ENCODE assay signal across 1 cellular context in the genomic region with DNA sequence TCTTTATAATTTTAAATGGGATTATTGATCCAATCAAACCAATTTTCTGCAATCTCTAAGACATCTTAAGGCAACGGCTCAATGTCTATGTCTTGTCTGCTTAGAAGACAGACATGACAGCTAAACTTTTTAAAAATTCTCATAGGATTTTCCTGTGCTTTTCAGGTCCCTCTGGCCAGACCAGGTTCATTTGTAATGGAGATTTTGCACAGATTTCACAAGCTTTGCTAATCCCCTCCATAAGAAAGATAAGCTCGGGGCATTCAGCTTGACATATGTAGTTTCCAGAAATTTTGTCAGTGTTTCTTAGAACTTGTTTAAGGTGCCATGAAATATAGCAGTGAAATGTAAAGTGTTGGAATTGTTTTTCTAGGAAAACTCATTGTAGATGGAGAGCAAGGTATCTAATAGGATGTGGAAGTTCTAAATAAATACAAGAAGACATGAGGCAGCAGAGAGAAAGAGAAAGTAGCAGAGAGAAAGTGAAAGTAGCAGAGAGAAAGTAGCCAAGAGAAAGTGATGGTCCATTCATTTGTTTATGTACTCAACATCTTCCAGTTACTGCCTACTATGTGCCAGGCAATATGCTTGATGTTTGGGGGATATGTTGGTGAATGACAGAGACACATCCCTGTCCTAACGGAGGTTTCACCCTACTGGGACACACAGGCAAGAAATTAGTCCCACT.
TF ChIP-seq lines count a peak whose summit lies in the region.

No MANE protein-coding gene starts in this region.

TF ChIP-seq in IMR-90, 13 proteins besides CTCF, POLR2A, EP300 and RAD21 (continued from another document):
- no peak for TF ChIP-seq MXI1 (IDR thresholded peaks at IDR 0.05; ENCODE audit: borderline replicate concordance, low read depth, low read length)
- no peak for TF ChIP-seq ELK1 (IDR thresholded peaks at IDR 0.05; ENCODE audit: borderline replicate concordance, low read depth, low read length)
